Comparison of ENCODE assay signal across 8 cellular contexts in genomic region chr12:57983150-57983857, GRCh38. TPM values are rescaled to one million over a fixed set of nuclear protein-coding genes. Genes with fewer than 3 reads are reported as not detected.
A peak's percentile ranks its signal among the peaks of the same experiment; 100 is the strongest.
DNase-seq lines count a peak whose midpoint lies in the region; ATAC-seq, FAIRE-seq and TF ChIP-seq lines count a peak whose summit lies in the region.

No MANE protein-coding gene starts in this region.

- FAIRE-seq in keratinocyte (lab: Jason Lieb, UNC), result peak; percentile 13

- H3K4me2 ChIP-seq in DND-41 (ENCODE audit: insufficient read depth, low read length), result no peak overlapping the region
- H3K4me2 ChIP-seq in keratinocyte (ENCODE audit: control insufficient read depth, extremely low read depth, insufficient read depth, low read depth, low read length), result no peak overlapping the region

- ATAC-seq in DND-41 (ENCODE audit: insufficient read depth, low read depth), result no peak
- no peak for ATAC-seq in activated CD8-positive, alpha-beta T cell treated with anti-CD3 and anti-CD28 coated beads, Interleukin-2, amount 10 ng/mL, durations not matched to agents 7 days and 5 days
- no peak for ATAC-seq in GM21576 (IDR thresholded peaks at IDR 0.05; ENCODE audit: unreplicated experiment)

- no peak overlapping the region for H3K27ac ChIP-seq in DND-41 (ENCODE audit: low read length)
- no peak overlapping the region for H3K27ac ChIP-seq in keratinocyte (ENCODE audit: control insufficient read depth, insufficient read depth, low read length)

- no peaks in the 10 kb centered on the region for H3K9me1 ChIP-seq in keratinocyte (ENCODE audit: control insufficient read depth, extremely low read depth, insufficient read depth, low read length)

- no peaks in the 10 kb centered on the region for H3K9me3 ChIP-seq in DND-41 (ENCODE audit: insufficient read depth, low read length, severe bottlenecking)
- H3K9me3 ChIP-seq in keratinocyte (ENCODE audit: control insufficient read depth, low read depth, low read length), result no peaks in the 10 kb centered on the region

- H3K79me2 ChIP-seq in DND-41 (ENCODE audit: insufficient read depth, low read length), result no peaks in the 10 kb centered on the region
- no peaks in the 10 kb centered on the region for H3K79me2 ChIP-seq in keratinocyte (ENCODE audit: control insufficient read depth, insufficient read depth, low read length)

- no peaks in the 10 kb centered on the region for H3K9me3 Mint-ChIP-seq in activated CD8-positive, alpha-beta T cell treated with anti-CD3 and anti-CD28 coated beads, Interleukin-2, amount 10 ng/mL, durations not matched to agents 7 days and 5 days (ENCODE audit: insufficient read depth)
- no peaks in the 10 kb centered on the region for H3K9me3 Mint-ChIP-seq in type B pancreatic cell

- no peaks in the 10 kb centered on the region for H3K4me1 ChIP-seq in DND-41 (ENCODE audit: insufficient read depth, low read length)
- H3K4me1 ChIP-seq in keratinocyte (ENCODE audit: control insufficient read depth, extremely low read depth, insufficient read depth, low read length), result no peaks in the 10 kb centered on the region

- H3K36me3 Mint-ChIP-seq in activated CD8-positive, alpha-beta T cell treated with anti-CD3 and anti-CD28 coated beads, Interleukin-2, amount 10 ng/mL, durations not matched to agents 7 days and 5 days (ENCODE audit: low read depth), result no peaks in the 10 kb centered on the region
- no peaks in the 10 kb centered on the region for H3K36me3 Mint-ChIP-seq in type B pancreatic cell

- CTCF ChIA-PET in activated CD8-positive, alpha-beta T cell treated with anti-CD3 and anti-CD28 coated beads, Interleukin-2, amount 10 ng/mL, durations not matched to agents 7 days and 5 days (lab: Charles Lee), result interaction anchor here (0.6 to 1.5 kb wide), 4 partner anchors 9 to 1611 kb away, joined by 3 read pairs; partner anchors contain the start of gene ATP23

- no peak overlapping the region for H3K4me3 Mint-ChIP-seq in activated CD8-positive, alpha-beta T cell treated with anti-CD3 and anti-CD28 coated beads, Interleukin-2, amount 10 ng/mL, durations not matched to agents 7 days and 5 days
- H3K4me3 Mint-ChIP-seq in type B pancreatic cell, result no peak overlapping the region

- H3K27me3 ChIP-seq in DND-41 (ENCODE audit: insufficient read depth, low read length, poor library complexity) (no peaks in the 10 kb centered on the region), keratinocyte (ENCODE audit: control insufficient read depth, extremely low read depth, insufficient read depth, low read length) (no peaks in the 10 kb centered on the region)

- no peak overlapping the region for H3K27ac Mint-ChIP-seq in activated CD8-positive, alpha-beta T cell treated with anti-CD3 and anti-CD28 coated beads, Interleukin-2, amount 10 ng/mL, durations not matched to agents 7 days and 5 days
- no peak overlapping the region for H3K27ac Mint-ChIP-seq in type B pancreatic cell

- POLR2A ChIA-PET in activated CD8-positive, alpha-beta T cell treated with anti-CD3 and anti-CD28 coated beads, Interleukin-2, amount 10 ng/mL, durations not matched to agents 7 days and 5 days (lab: Charles Lee), result interaction anchor here (0.6 kb wide), 1 partner anchor 280 kb away, joined by 4 read pairs; no protein-coding TSS in a partner anchor

- dilution Hi-C loops in keratinocyte (cut with MboI; ENCODE audit: extremely low pct_ligation_motif_present, low sequenced_read_pairs), result no loop called here

- H4K20me1 ChIP-seq in DND-41 (ENCODE audit: insufficient read depth, low read length) (no peaks in the 10 kb centered on the region), keratinocyte (ENCODE audit: control insufficient read depth, extremely low read depth, insufficient read depth, low read length) (no peaks in the 10 kb centered on the region)

- H3K4me3 ChIP-seq in DND-41 (ENCODE audit: low read depth in 1 of 2, low read length in 2 of 2) (no peak overlapping the region), keratinocyte (ENCODE audit: control insufficient read depth in 2 of 3, extremely low read depth in 1 of 3, insufficient read depth in 2 of 3, low read depth in 1 of 3, low read length in 3 of 3) (no peak overlapping the region)

- DNase-seq in A172 (ENCODE audit: low spot score), result peak; percentile 9
- peak; percentile 43 for DNase-seq in DND-41
- DNase-seq in NCI-H146 (lab: John Stamatoyannopoulos, UW), result peak; percentile 51
- peak; percentile 35 for DNase-seq in activated CD8-positive, alpha-beta T cell treated with anti-CD3 and anti-CD28 coated beads, Interleukin-2, amount 10 ng/mL, durations not matched to agents 7 days and 5 days
- DNase-seq in keratinocyte (ENCODE audit: low read depth, low spot score), result peak; percentile 5
- DNase-seq in type B pancreatic cell (ENCODE audit: extremely low spot score, unreplicated experiment), result no peak
- no peak for DNase-seq in activated CD8-positive, alpha-beta memory T cell treated with anti-CD3 and anti-CD28 coated beads, Interleukin-2, amount 50 U/mL, for 48 hours

- H3K36me3 ChIP-seq in DND-41 (ENCODE audit: insufficient read depth, low read length), result no peaks in the 10 kb centered on the region
- no peaks in the 10 kb centered on the region for H3K36me3 ChIP-seq in keratinocyte (ENCODE audit: control insufficient read depth in 2 of 2, extremely low read depth in 1 of 2, insufficient read depth in 2 of 2, low read length in 2 of 2)

- TF ChIP-seq CTCF in DND-41 (IDR thresholded peaks at IDR 0.05; ENCODE audit: borderline replicate concordance, extremely low read depth, low read length, poor library complexity, severe bottlenecking) (peak; percentile 70), keratinocyte (optimal IDR thresholded peaks at IDR 0.05 in 1 of 3, IDR thresholded peaks at IDR 0.05 in 1 of 3, conservative IDR thresholded peaks at IDR 0.05 in 1 of 3; ENCODE audit: extremely low read depth in 1 of 3, insufficient read depth in 2 of 3, low read length in 3 of 3) (peak in 2 of 3 experiments; percentile 52 to 55), type B pancreatic cell (conservative IDR thresholded peaks at IDR 0.05) (peak; percentile 92)

- H3K4me1 Mint-ChIP-seq in activated CD8-positive, alpha-beta T cell treated with anti-CD3 and anti-CD28 coated beads, Interleukin-2, amount 10 ng/mL, durations not matched to agents 7 days and 5 days (ENCODE audit: low read depth), result no peaks in the 10 kb centered on the region
- H3K4me1 Mint-ChIP-seq in type B pancreatic cell (ENCODE audit: unreplicated experiment), result no peaks in the 10 kb centered on the region

- H3K27me3 Mint-ChIP-seq in activated CD8-positive, alpha-beta T cell treated with anti-CD3 and anti-CD28 coated beads, Interleukin-2, amount 10 ng/mL, durations not matched to agents 7 days and 5 days (ENCODE audit: low read depth), result peaks cover 11% of the 10 kb centered on the region
- peaks cover 8% of the 10 kb centered on the region for H3K27me3 Mint-ChIP-seq in type B pancreatic cell

- H2AFZ ChIP-seq in DND-41 (ENCODE audit: low read depth, low read length) (no peak overlapping the region), keratinocyte (ENCODE audit: control insufficient read depth, low read length) (no peak overlapping the region)

- H3K9ac ChIP-seq in DND-41 (ENCODE audit: low read depth, low read length) (no peak overlapping the region), keratinocyte (ENCODE audit: control insufficient read depth, extremely low read depth, insufficient read depth, low read length) (no peak overlapping the region)

RNA-seq across cellular contexts. Expression of gene ATP23, which starts 41.9 kb away (rescaled TPM):
- 15.7 and 17.7 TPM in 2 replicates for total RNA-seq in A172 (2014; rRNA removed; shearing (Covaris generic))
- 10 to 100 TPM; 19.3 to 21.3 TPM for total RNA-seq in activated CD8-positive, alpha-beta T cell treated with anti-CD3 and anti-CD28 coated beads, Interleukin-2, amount 10 ng/mL, durations not matched to agents 7 days and 5 days
- polyA plus RNA-seq in keratinocyte, result 8.3 to 12.2 TPM (median 8.7 TPM) in 3 replicates
- polyA plus RNA-seq in keratinocyte (2011; ENCODE audit: low read depth), result 1.5 TPM
- 6.4 and 8.1 TPM in 2 replicates for polyA plus RNA-seq in keratinocyte (2011; cell fraction: cytosol; rRNA removed)
- polyA plus RNA-seq in keratinocyte (2011; cell fraction: nucleus; rRNA removed), result 2.3 and 2.8 TPM in 2 replicates
- 2.8 and 5.7 TPM in 2 replicates for polyA plus RNA-seq in keratinocyte (2012; ENCODE audit: low replicate concordance)
- polyA minus RNA-seq in keratinocyte, result 0.69 to 2.1 TPM (median 2.1 TPM) in 3 replicates
- 3.3 TPM for polyA minus RNA-seq in keratinocyte (2011; cell fraction: cytosol; rRNA and poly(A)+ RNA removed)
- polyA minus RNA-seq in keratinocyte (2011; cell fraction: nucleus; rRNA and poly(A)+ RNA removed), result 0.47 and 0.53 TPM in 2 replicates
- 5.2 and 9.7 TPM in 2 replicates for total RNA-seq in type B pancreatic cell (ENCODE audit: low replicate concordance)

Comparison
In these comparisons a context has a peak if more than half of its experiments do, and no peak if none do; other contexts are left out.
1. DNase-seq: peak in A172 (single experiment), DND-41 (single experiment), NCI-H146 (single experiment), activated CD8-positive, alpha-beta T cell treated with anti-CD3 and anti-CD28 coated beads, Interleukin-2, amount 10 ng/mL, durations not matched to agents 7 days and 5 days (single experiment) and keratinocyte (single experiment); none in type B pancreatic cell (single experiment) and activated CD8-positive, alpha-beta memory T cell treated with anti-CD3 and anti-CD28 coated beads, Interleukin-2, amount 50 U/mL, for 48 hours (single experiment).
2. Peak in every context shown above with its lines, with median percentiles within 50 percentile points of each other: CTCF ChIP-seq.